ENCODE assay signal across 13 cellular contexts in the genomic region with DNA sequence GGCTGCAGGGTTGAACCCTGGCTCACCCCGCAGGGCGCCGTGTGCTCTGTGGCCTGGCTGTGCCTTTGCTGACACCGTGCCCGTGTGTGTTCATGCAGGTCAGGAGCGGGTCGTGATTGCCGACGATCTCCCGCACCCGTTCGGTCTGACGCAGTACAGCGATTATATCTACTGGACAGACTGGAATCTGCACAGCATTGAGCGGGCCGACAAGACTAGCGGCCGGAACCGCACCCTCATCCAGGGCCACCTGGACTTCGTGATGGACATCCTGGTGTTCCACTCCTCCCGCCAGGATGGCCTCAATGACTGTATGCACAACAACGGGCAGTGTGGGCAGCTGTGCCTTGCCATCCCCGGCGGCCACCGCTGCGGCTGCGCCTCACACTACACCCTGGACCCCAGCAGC.
"Had no signal": no experiment of that assay in that cellular context is flagged by ENCODE, and none has a peak within 500 bp of the region (broad histone marks: within the 10 kb centered on the region; RNA-seq: fewer than 3 reads in every experiment).

No MANE protein-coding gene starts in this region.

- H3K27me3 ChIP-seq: dorsolateral prefrontal cortex, gastrocnemius medialis, SJSA1 had no signal

- H3K4me3 Mint-ChIP-seq: activated naive CD8-positive, alpha-beta T cell treated with anti-CD3 and anti-CD28 coated beads for 36 hours; activated T-cell treated with anti-CD3 and anti-CD28 coated beads, Interleukin-2, amount 50 U/mL, for 4 hours; nephron progenitor cell had no signal

- H3K9me3 Mint-ChIP-seq: activated naive CD8-positive, alpha-beta T cell treated with anti-CD3 and anti-CD28 coated beads for 36 hours; activated T-cell treated with anti-CD3 and anti-CD28 coated beads, Interleukin-2, amount 50 U/mL, for 4 hours; nephron progenitor cell had no signal

- H3K27ac ChIP-seq: dorsolateral prefrontal cortex, SJSA1 had no signal

- H3K4me3 ChIP-seq: dorsolateral prefrontal cortex, gastrocnemius medialis, SJSA1, smooth muscle cell had no signal

- H3K27me3 Mint-ChIP-seq: activated naive CD8-positive, alpha-beta T cell treated with anti-CD3 and anti-CD28 coated beads for 36 hours had no signal

- H3K27ac Mint-ChIP-seq: activated naive CD8-positive, alpha-beta T cell treated with anti-CD3 and anti-CD28 coated beads for 36 hours; nephron progenitor cell had no signal

- H3K4me1 ChIP-seq: SJSA1 had no signal

- DNase-seq: activated CD4-positive, CD25-positive, alpha-beta regulatory T cell treated with anti-CD3 and anti-CD28 coated beads, Interleukin-2, amount 50 U/mL, for 72 hours; activated effector memory CD4-positive, alpha-beta T cell treated with anti-CD3 and anti-CD28 coated beads, Interleukin-2, amount 50 U/mL, for 16 hours; activated naive CD8-positive, alpha-beta T cell treated with anti-CD3 and anti-CD28 coated beads for 36 hours; activated T-cell treated with anti-CD3 and anti-CD28 coated beads, Interleukin-2, amount 50 U/mL, for 4 hours; nephron progenitor cell; retina; substantia nigra; SW 1271; trophoblast cell had no signal

- H3K9me3 ChIP-seq: gastrocnemius medialis, SJSA1 had no signal

- H3K4me1 Mint-ChIP-seq: activated naive CD8-positive, alpha-beta T cell treated with anti-CD3 and anti-CD28 coated beads for 36 hours had no signal
